12 cellular contexts compared by ENCODE assay signal in genomic region chr22:29032014-29032475, GRCh38. TPM values are rescaled to one million over a fixed set of nuclear protein-coding genes. Genes with fewer than 3 reads are reported as not detected.
A peak's percentile ranks its signal among the peaks of the same experiment; 100 is the strongest.
DNase-seq lines count a peak whose midpoint lies in the region; ATAC-seq and TF ChIP-seq lines count a peak whose summit lies in the region.
"Had no signal": no experiment of that assay in that cellular context is flagged by ENCODE, and none has a peak within 500 bp of the region (broad histone marks: within the 10 kb centered on the region; RNA-seq: fewer than 3 reads in every experiment).

No MANE protein-coding gene starts in this region.

- peak overlapping the region in 1 of 5 experiments; percentile 9 for H3K4me3 Mint-ChIP-seq in brain
- H3K4me3 Mint-ChIP-seq in activated CD4-positive, alpha-beta memory T cell treated with anti-CD3 and anti-CD28 coated beads, Interleukin-2, amount 10 ng/mL, durations not matched to agents 7 days and 5 days, result no peak overlapping the region

- CTCF ChIA-PET in HEK293T (lab: Yijun Ruan, JAX), result interaction anchor here (1.1 to 2.1 kb wide), 2 partner anchors 8 to 122 kb away, joined by 3 to 4 read pairs; no protein-coding TSS in a partner anchor
- CTCF ChIA-PET in activated CD4-positive, alpha-beta memory T cell treated with anti-CD3 and anti-CD28 coated beads, Interleukin-2, amount 10 ng/mL, durations not matched to agents 7 days and 5 days (lab: Charles Lee), result interaction anchor here (1.3 kb wide), 1 partner anchor 177 kb away, joined by 4 read pairs; no protein-coding TSS in a partner anchor

- H3K36me3 Mint-ChIP-seq in brain, result no peaks in the 10 kb centered on the region
- H3K36me3 Mint-ChIP-seq in activated CD4-positive, alpha-beta memory T cell treated with anti-CD3 and anti-CD28 coated beads, Interleukin-2, amount 10 ng/mL, durations not matched to agents 7 days and 5 days (ENCODE audit: low read depth), result no peaks in the 10 kb centered on the region

- peaks cover 59% of the 10 kb centered on the region for H3K4me1 Mint-ChIP-seq in brain
- H3K4me1 Mint-ChIP-seq in activated CD4-positive, alpha-beta memory T cell treated with anti-CD3 and anti-CD28 coated beads, Interleukin-2, amount 10 ng/mL, durations not matched to agents 7 days and 5 days, result peaks cover 11% of the 10 kb centered on the region

- 63 to 78% (median 76%) methylated on average over 8 of the region's 8 CpGs for WGBS in stomach, 5 donors

- TF ChIP-seq POLR2A in stomach (IDR thresholded peaks at IDR 0.05), result no peak

- peak overlapping the region; percentile 73 to 95 (median 91) for H3K27ac ChIP-seq in stomach

- H3K9me3 Mint-ChIP-seq in brain, result no peaks in the 10 kb centered on the region
- no peaks in the 10 kb centered on the region for H3K9me3 Mint-ChIP-seq in activated CD4-positive, alpha-beta memory T cell treated with anti-CD3 and anti-CD28 coated beads, Interleukin-2, amount 10 ng/mL, durations not matched to agents 7 days and 5 days

- peaks cover 16% of the 10 kb centered on the region for H3K27me3 Mint-ChIP-seq in brain
- H3K27me3 Mint-ChIP-seq in activated CD4-positive, alpha-beta memory T cell treated with anti-CD3 and anti-CD28 coated beads, Interleukin-2, amount 10 ng/mL, durations not matched to agents 7 days and 5 days, result peaks cover 44% of the 10 kb centered on the region

- intact Hi-C loops in stomach (cut with DNase I; ENCODE audit: low total_unique reads), result loop anchor here (10.0 kb wide), 2 partner anchors 57 to 147 kb away; partner anchors contain the start of gene ZNRF3

- H3K27me3 ChIP-seq in stomach, result peaks cover 0 to 20% (median 0%) of the 10 kb centered on the region in 3 donors

- no peaks in the 10 kb centered on the region for H3K9me3 ChIP-seq in stomach

- no peak for TF ChIP-seq CTCF in brain (conservative IDR thresholded peaks at IDR 0.05)
- no peak for TF ChIP-seq CTCF in stomach (IDR thresholded peaks at IDR 0.05)

- no peak for TF ChIP-seq EP300 in stomach (IDR thresholded peaks at IDR 0.05)

- ATAC-seq in HG03025 (IDR thresholded peaks at IDR 0.05; ENCODE audit: low FRiP score, unreplicated experiment), result no peak
- ATAC-seq in stimulated activated naive CD8-positive, alpha-beta T cell treated with anti-CD3 and anti-CD28 coated beads, Interleukin-15, Interleukin-2, amounts not matched to agents 100 U/mL and 50 U/mL, for 24 hours, result no peak

- H3K27ac Mint-ChIP-seq in brain, result peak overlapping the region; percentile 26 to 99 (median 95)
- H3K27ac Mint-ChIP-seq in activated CD4-positive, alpha-beta memory T cell treated with anti-CD3 and anti-CD28 coated beads, Interleukin-2, amount 10 ng/mL, durations not matched to agents 7 days and 5 days, result no peak overlapping the region

- H3K4me3 ChIP-seq in stomach, result peak overlapping the region in 1 of 4 donors; percentile 51

- POLR2A ChIA-PET in HEK293T (lab: Yijun Ruan, JAX), result no interaction called here
- POLR2A ChIA-PET in activated CD4-positive, alpha-beta memory T cell treated with anti-CD3 and anti-CD28 coated beads, Interleukin-2, amount 10 ng/mL, durations not matched to agents 7 days and 5 days (lab: Charles Lee), result no interaction called here

- DNase-seq in HEK293T (ENCODE audit: extremely low spot score), result peak; percentile 55
- DNase-seq in left kidney (ENCODE audit: low read depth, low spot score), result peak; percentile 72
- no peak for DNase-seq in stomach
- no peak for DNase-seq in activated CD4-positive, alpha-beta memory T cell treated with anti-CD3 and anti-CD28 coated beads, Interleukin-2, amount 10 ng/mL, durations not matched to agents 7 days and 5 days
- no peak for DNase-seq in stimulated activated naive CD8-positive, alpha-beta T cell treated with anti-CD3 and anti-CD28 coated beads, Interleukin-15, Interleukin-2, amounts not matched to agents 100 U/mL and 50 U/mL, for 24 hours
- DNase-seq in NCI-H1694 (lab: John Stamatoyannopoulos, UW), result no peak
- DNase-seq: activated effector memory CD4-positive, alpha-beta T cell treated with Interleukin-2 at 50 U/mL for 16 hours; NCI-H187 treated with DMSO at 0.1 percent for 48 hours; stimulated activated CD4-positive, alpha-beta T cell treated with anti-CD3 and anti-CD28 coated beads, Interleukin-12 subunit alpha, Interleukin-12 subunit beta, amount 100 ng/mL, for 4 hours had no signal

- H3K36me3 ChIP-seq in stomach, result no peaks in the 10 kb centered on the region

- H3K4me1 ChIP-seq in stomach, result peaks cover 36 to 54% (median 50%) of the 10 kb centered on the region in 4 donors

TF ChIP-seq in HEK293T, 16 proteins besides CTCF, POLR2A, EP300 and RAD21:
- TF ChIP-seq PKNOX1 (IDR thresholded peaks at IDR 0.05), result no peak
- TF ChIP-seq CTBP1 (IDR thresholded peaks at IDR 0.05; ENCODE audit: borderline replicate concordance), result no peak
- no peak for TF ChIP-seq SP1 (IDR thresholded peaks at IDR 0.05)
- no peak for TF ChIP-seq TARDBP (IDR thresholded peaks at IDR 0.05)
- no peak for TF ChIP-seq FOXA1 (IDR thresholded peaks at IDR 0.05)
- TF ChIP-seq ZNF384 (IDR thresholded peaks at IDR 0.05), result no peak
- TF ChIP-seq NFRKB (IDR thresholded peaks at IDR 0.05), result no peak
- no peak for TF ChIP-seq BHLHE40 (IDR thresholded peaks at IDR 0.05; ENCODE audit: borderline replicate concordance)
- no peak for TF ChIP-seq L3MBTL2 (conservative IDR thresholded peaks at IDR 0.05)
- no peak for TF ChIP-seq SUZ12 (IDR thresholded peaks at IDR 0.05)
- no peak for TF ChIP-seq FOXK2 (IDR thresholded peaks at IDR 0.05)
- no peak for TF ChIP-seq ELF4 (IDR thresholded peaks at IDR 0.05)
- TF ChIP-seq LEF1 (IDR thresholded peaks at IDR 0.05; ENCODE audit: borderline replicate concordance), result no peak
- TF ChIP-seq HDGF (IDR thresholded peaks at IDR 0.05; ENCODE audit: borderline replicate concordance), result no peak
- no peak for TF ChIP-seq FOXM1 (IDR thresholded peaks at IDR 0.05; ENCODE audit: borderline replicate concordance)
- TF ChIP-seq ARNT (IDR thresholded peaks at IDR 0.05), result no peak

RNA-seq across cellular contexts. Expression of gene C22orf31, which starts 29.6 kb away (rescaled TPM):
- polyA plus RNA-seq in brain (ENCODE audit: insufficient read depth, low read depth, low replicate concordance), result 0.36 TPM
- under 1 TPM in 1 of 5 donors, not detected in 4; 0.55 TPM for total RNA-seq in stomach
- polyA plus RNA-seq in stomach, result not detected
- not detected for total RNA-seq in activated CD4-positive, alpha-beta memory T cell treated with anti-CD3 and anti-CD28 coated beads, Interleukin-2, amount 10 ng/mL, durations not matched to agents 7 days and 5 days
- total RNA-seq: T-helper 2 cell treated with Interferon-gamma antibody and Interleukin-4, amounts not matched to agents 100 ng/mL and 5 ng/mL, for 36 hours had no signal

RNA-seq across cellular contexts. Expression of gene KREMEN1, which starts 40.8 kb away (rescaled TPM):
- polyA plus RNA-seq in brain (ENCODE audit: insufficient read depth, low read depth, low replicate concordance), result 50.5 TPM
- 10 to 100 TPM in 4 of 5 donors, 1 to 10 TPM in 1; 5.4 to 34.5 (median 13.8) TPM for total RNA-seq in stomach
- polyA plus RNA-seq in stomach, result 1 to 10 TPM; 5.8 to 10.0 (median 8.1) TPM
- not detected for total RNA-seq in activated CD4-positive, alpha-beta memory T cell treated with anti-CD3 and anti-CD28 coated beads, Interleukin-2, amount 10 ng/mL, durations not matched to agents 7 days and 5 days

Comparison
In these comparisons a context has a peak if more than half of its experiments do, and no peak if none do; other contexts are left out.
1. DNase-seq: peak in HEK293T (single experiment) and left kidney (single experiment); none in stomach (single experiment), activated CD4-positive, alpha-beta memory T cell treated with anti-CD3 and anti-CD28 coated beads, Interleukin-2, amount 10 ng/mL, durations not matched to agents 7 days and 5 days (single experiment), stimulated activated naive CD8-positive, alpha-beta T cell treated with anti-CD3 and anti-CD28 coated beads, Interleukin-15, Interleukin-2, amounts not matched to agents 100 U/mL and 50 U/mL, for 24 hours (single experiment) and NCI-H1694 (single experiment).
2. RNA of gene KREMEN1, which starts 40.8 kb away (total RNA-seq): 5.4 to 34.5 TPM in stomach; not detected in activated CD4-positive, alpha-beta memory T cell treated with anti-CD3 and anti-CD28 coated beads, Interleukin-2, amount 10 ng/mL, durations not matched to agents 7 days and 5 days; every median in the first group is over 4 times any median in the second.